8 cellular contexts compared by ENCODE assay signal in the genomic region with DNA sequence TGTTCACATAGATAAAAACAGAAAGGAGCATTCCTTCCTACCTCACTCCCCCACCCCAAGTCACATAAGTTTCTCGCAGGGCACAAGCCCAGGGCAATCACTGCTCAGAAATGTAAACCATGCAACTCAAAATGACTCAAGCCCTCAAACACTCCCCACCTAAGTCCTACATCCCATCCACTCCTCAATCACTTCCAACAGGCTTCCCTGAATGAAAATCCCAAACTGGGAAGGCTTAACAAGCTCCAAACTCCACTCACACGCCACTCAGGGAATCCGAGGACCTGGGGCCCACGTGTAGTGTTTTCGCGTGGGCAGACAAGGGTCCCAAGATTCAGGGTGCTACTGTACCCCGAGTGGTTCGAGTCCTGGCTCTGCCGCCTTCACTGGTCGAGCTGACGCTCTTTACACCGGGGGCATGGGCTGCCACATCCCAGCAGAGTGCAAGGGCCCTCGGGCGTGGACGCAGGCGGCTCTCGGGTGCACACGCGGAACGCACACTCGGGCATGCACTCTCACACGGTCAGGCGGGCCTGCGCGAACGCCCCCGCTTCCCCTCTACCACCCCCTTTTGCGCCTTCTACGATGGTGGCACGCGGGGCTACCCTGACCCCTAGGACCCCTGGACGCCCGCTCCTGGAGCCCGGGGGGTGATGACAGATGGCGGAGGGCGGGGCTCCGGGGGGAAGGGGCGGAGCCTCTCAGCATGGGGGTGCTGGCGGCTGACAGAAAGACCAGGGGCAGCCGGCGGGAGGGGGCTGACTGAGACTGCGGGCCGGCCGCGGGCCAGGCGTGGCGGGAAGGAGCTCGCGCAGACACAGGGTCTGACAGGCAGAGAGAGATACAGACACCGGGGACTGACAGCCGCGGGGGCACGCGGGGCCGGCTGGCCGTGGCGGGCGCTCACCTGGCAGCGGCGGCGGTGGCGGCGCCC. TPM values are rescaled to one million over a fixed set of nuclear protein-coding genes. Genes with fewer than 3 reads are reported as not detected.
DNase-seq lines count a peak whose midpoint lies in the region; ATAC-seq and TF ChIP-seq lines count a peak whose summit lies in the region.

No MANE protein-coding gene starts in this region.

- H3K9me3 ChIP-seq in duodenal mucosa (ENCODE audit: control insufficient read depth in 1 of 2, low read length in 2 of 2), result no peaks in the 10 kb centered on the region
- H3K9me3 ChIP-seq in lung (ENCODE audit: control insufficient read depth in 2 of 2, insufficient read depth in 1 of 2, low read length in 1 of 2), result no peaks in the 10 kb centered on the region

- DNase-seq in SIG-M5 treated with dmso at 0.1 percent for 504 hours (lab: John Stamatoyannopoulos, UW; ENCODE audit: unreplicated experiment), result peak; percentile 57
- no peak for DNase-seq in SIG-M5 (lab: John Stamatoyannopoulos, UW)
- peak; percentile 66 for DNase-seq in NCI-H345 (lab: John Stamatoyannopoulos, UW)
- peak; percentile 84 for DNase-seq in activated CD4-positive, alpha-beta memory T cell treated with anti-CD3 and anti-CD28 coated beads for 36 hours
- peak; percentile 77 for DNase-seq in lung (ENCODE audit: low spot score)
- DNase-seq in stimulated activated CD4-positive, alpha-beta T cell treated with anti-CD3 and anti-CD28 coated beads, TNF-alpha, amount 100 ng/mL, for 48 hours (ENCODE audit: low read depth in 3 of 3), result peak; percentile 46 to 77 (median 60)

- H3K4me3 Mint-ChIP-seq in activated CD4-positive, alpha-beta memory T cell treated with anti-CD3 and anti-CD28 coated beads for 36 hours, result peak overlapping the region; percentile 67

- ATAC-seq in HG03025 (IDR thresholded peaks at IDR 0.05; ENCODE audit: low FRiP score, unreplicated experiment), result peak; percentile 47
- ATAC-seq in lung (ENCODE audit: insufficient read depth, low FRiP score), result peak; percentile 39

- intact Hi-C loops in activated CD4-positive, alpha-beta memory T cell treated with anti-CD3 and anti-CD28 coated beads for 36 hours (cut with micrococcal nuclease), result loop anchor here (1.0 to 5.0 kb wide), 6 partner anchors 12 to 288 kb away; partner anchors contain the start of genes LPIN3, PLCG1 and TOP1

- H3K4me3 ChIP-seq in duodenal mucosa (ENCODE audit: low read depth in 1 of 2, low read length in 2 of 2), result peak overlapping the region; percentile 74 to 88
- H3K4me3 ChIP-seq in lung, result peak overlapping the region; percentile 77

- H3K9me3 Mint-ChIP-seq in activated CD4-positive, alpha-beta memory T cell treated with anti-CD3 and anti-CD28 coated beads for 36 hours, result no peaks in the 10 kb centered on the region

- CTCF ChIA-PET in activated CD4-positive, alpha-beta memory T cell treated with anti-CD3 and anti-CD28 coated beads for 36 hours (lab: Charles Lee), result no interaction called here

- peaks cover 20% of the 10 kb centered on the region for H3K4me1 Mint-ChIP-seq in activated CD4-positive, alpha-beta memory T cell treated with anti-CD3 and anti-CD28 coated beads for 36 hours (ENCODE audit: low read depth)

- peak overlapping the region; percentile 76 for H3K27ac ChIP-seq in duodenal mucosa (ENCODE audit: low read depth, low read length)
- peak overlapping the region; percentile 91 to 96 for H3K27ac ChIP-seq in lung (ENCODE audit: low read depth in 1 of 2, low read length in 1 of 2)

- H3K4me1 ChIP-seq in duodenal mucosa (ENCODE audit: control insufficient read depth in 1 of 2, insufficient read depth in 2 of 2, low read length in 2 of 2), result peaks cover 12 to 26% of the 10 kb centered on the region in 2 donors
- peaks cover 2 to 4% of the 10 kb centered on the region in 2 donors for H3K4me1 ChIP-seq in lung (ENCODE audit: control insufficient read depth in 2 of 2, insufficient read depth in 2 of 2, low read length in 2 of 2)

- POLR2A ChIA-PET in activated CD4-positive, alpha-beta memory T cell treated with anti-CD3 and anti-CD28 coated beads for 36 hours (lab: Charles Lee), result no interaction called here

- 3 to 4% methylated on average over 48 to 63 of the region's 63 CpGs for WGBS in lung, 2 donors

- peak overlapping the region; percentile 14 for H3K27ac Mint-ChIP-seq in activated CD4-positive, alpha-beta memory T cell treated with anti-CD3 and anti-CD28 coated beads for 36 hours

- no peaks in the 10 kb centered on the region for H3K36me3 Mint-ChIP-seq in activated CD4-positive, alpha-beta memory T cell treated with anti-CD3 and anti-CD28 coated beads for 36 hours

- no peaks in the 10 kb centered on the region for H3K27me3 Mint-ChIP-seq in activated CD4-positive, alpha-beta memory T cell treated with anti-CD3 and anti-CD28 coated beads for 36 hours

- no peak for TF ChIP-seq CTCF in lung (IDR thresholded peaks at IDR 0.05; ENCODE audit: control extremely low read depth, extremely low read depth)

- H3K27me3 ChIP-seq in duodenal mucosa (ENCODE audit: control insufficient read depth in 1 of 2, insufficient read depth in 2 of 2, low read length in 2 of 2), result no peaks in the 10 kb centered on the region
- no peaks in the 10 kb centered on the region for H3K27me3 ChIP-seq in lung (ENCODE audit: control insufficient read depth, insufficient read depth)

- peak overlapping the region; percentile 78 to 83 for H3K9ac ChIP-seq in duodenal mucosa (ENCODE audit: low read depth in 1 of 2, low read length in 2 of 2)

- H3K36me3 ChIP-seq in duodenal mucosa (ENCODE audit: control insufficient read depth in 1 of 2, insufficient read depth in 2 of 2, low read length in 2 of 2) (no peaks in the 10 kb centered on the region), lung (ENCODE audit: control insufficient read depth in 2 of 2, insufficient read depth in 2 of 2, low read length in 2 of 2) (no peaks in the 10 kb centered on the region)

RNA-seq across cellular contexts. Expression of gene ZHX3, which starts 0.7 kb away (rescaled TPM):
- 10 to 100 TPM in 1 of 2 experiments, 1 to 10 TPM in 1; 9.4 to 11.3 TPM for total RNA-seq in activated CD4-positive, alpha-beta memory T cell treated with anti-CD3 and anti-CD28 coated beads for 36 hours
- 10 to 100 TPM; 23.3 to 48.2 TPM for total RNA-seq in lung
- 10 to 100 TPM in 1 of 2 donors, 1 to 10 TPM in 1; 8.3 to 12.7 TPM for polyA plus RNA-seq in lung

RNA-seq across cellular contexts. Expression of gene LPIN3, which starts 23.8 kb away (rescaled TPM):
- total RNA-seq in activated CD4-positive, alpha-beta memory T cell treated with anti-CD3 and anti-CD28 coated beads for 36 hours, result under 1 TPM; 0.77 to 0.97 TPM
- total RNA-seq in lung, result 10 to 100 TPM in 1 of 2 donors, 1 to 10 TPM in 1; 9.2 to 11.5 TPM
- polyA plus RNA-seq in lung, result 10 to 100 TPM in 1 of 2 donors, 1 to 10 TPM in 1; 5.2 to 16.4 TPM

RNA-seq across cellular contexts. Expression of gene EMILIN3, which starts 49.7 kb away (rescaled TPM):
- not detected for total RNA-seq in activated CD4-positive, alpha-beta memory T cell treated with anti-CD3 and anti-CD28 coated beads for 36 hours
- total RNA-seq in lung, result 1 to 10 TPM in 1 of 2 donors, under 1 TPM in 1; 0.06 to 1.7 TPM
- polyA plus RNA-seq in lung, result under 1 TPM; 0.12 to 0.46 TPM

Comparison
In these comparisons a context has a peak if more than half of its experiments do, and no peak if none do; other contexts are left out.
1. RNA of gene LPIN3, which starts 23.8 kb away (total RNA-seq): 9.2 to 11.5 TPM in lung; 0.77 to 0.97 TPM in activated CD4-positive, alpha-beta memory T cell treated with anti-CD3 and anti-CD28 coated beads for 36 hours; every median in the first group is over 4 times any median in the second.